In the genomic region with DNA sequence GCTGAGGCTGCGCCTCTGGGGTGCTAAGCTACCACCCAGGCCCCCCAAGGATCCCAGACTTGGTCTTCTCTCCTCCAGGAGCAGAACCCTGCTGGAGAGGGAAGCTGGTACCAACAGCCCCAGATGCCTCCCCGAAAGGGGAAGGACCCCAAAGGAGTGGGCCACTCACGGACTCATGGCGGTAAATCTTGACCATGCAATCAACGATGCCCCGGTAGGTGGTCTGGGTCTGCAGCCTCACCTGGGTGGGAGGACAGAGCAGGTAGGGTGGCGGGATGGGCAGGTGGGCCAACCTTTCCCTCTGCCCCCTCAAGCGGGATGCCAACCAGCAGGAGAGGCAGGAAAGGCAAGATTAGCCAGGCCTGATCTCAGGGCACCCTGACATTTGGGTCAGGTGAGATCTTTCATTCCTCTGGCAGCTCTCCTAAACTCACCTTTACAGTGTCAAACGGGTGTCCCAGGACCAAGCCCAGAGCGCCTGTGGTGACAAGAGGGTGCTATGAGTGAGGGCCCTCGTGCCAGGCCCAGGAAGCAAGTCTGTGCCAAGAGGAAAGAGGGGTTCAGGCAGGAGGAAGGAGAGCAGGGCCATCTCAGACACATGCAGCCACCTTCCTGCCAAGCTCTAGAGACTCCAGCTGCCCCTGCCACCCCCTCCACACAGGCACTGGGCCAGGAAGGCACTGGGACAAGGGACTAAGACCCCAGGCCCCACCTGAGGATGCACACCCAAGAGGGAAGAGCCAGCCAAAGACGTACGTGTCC, we compare ENCODE assay signal across 14 cellular contexts. TPM values are rescaled to one million over a fixed set of nuclear protein-coding genes. Genes with fewer than 3 reads are reported as not detected.
A peak's percentile ranks its signal among the peaks of the same experiment; 100 is the strongest.
DNase-seq lines count a peak whose midpoint lies in the region; ATAC-seq lines count a peak whose summit lies in the region.
"Had no signal": no experiment of that assay in that cellular context is flagged by ENCODE, and none has a peak within 500 bp of the region (broad histone marks: within the 10 kb centered on the region; RNA-seq: fewer than 3 reads in every experiment).

No MANE protein-coding gene starts in this region.

- peaks cover 40% of the 10 kb centered on the region for H3K4me1 Mint-ChIP-seq in activated naive CD4-positive, alpha-beta T cell treated with anti-CD3 and anti-CD28 coated beads, Interleukin-2, amount 10 ng/mL, durations not matched to agents 7 days and 5 days
- peaks cover 32 to 43% (median 40%) of the 10 kb centered on the region in 3 donors for H3K4me1 Mint-ChIP-seq in T-cell
- H3K4me1 Mint-ChIP-seq in stimulated activated effector memory CD8-positive, alpha-beta T cell treated with anti-CD3 and anti-CD28 coated beads, Interleukin-12 subunit alpha, Interleukin-12 subunit beta, amount 100 ng/mL, for 72 hours = peaks cover 41% of the 10 kb centered on the region

- peaks cover 3% of the 10 kb centered on the region for H3K36me3 Mint-ChIP-seq in activated naive CD4-positive, alpha-beta T cell treated with anti-CD3 and anti-CD28 coated beads, Interleukin-2, amount 10 ng/mL, durations not matched to agents 7 days and 5 days
- no peaks in the 10 kb centered on the region for H3K36me3 Mint-ChIP-seq in T-cell
- peaks cover 17% of the 10 kb centered on the region for H3K36me3 Mint-ChIP-seq in stimulated activated effector memory CD8-positive, alpha-beta T cell treated with anti-CD3 and anti-CD28 coated beads, Interleukin-12 subunit alpha, Interleukin-12 subunit beta, amount 100 ng/mL, for 72 hours

- no peaks in the 10 kb centered on the region for H3K27me3 Mint-ChIP-seq in activated naive CD4-positive, alpha-beta T cell treated with anti-CD3 and anti-CD28 coated beads, Interleukin-2, amount 10 ng/mL, durations not matched to agents 7 days and 5 days
- H3K27me3 Mint-ChIP-seq in T-cell = no peaks in the 10 kb centered on the region

- CTCF ChIA-PET in activated naive CD4-positive, alpha-beta T cell treated with anti-CD3 and anti-CD28 coated beads, Interleukin-2, amount 10 ng/mL, durations not matched to agents 7 days and 5 days (lab: Charles Lee) = interaction anchor here (0.8 to 5.4 kb wide), 2 partner anchors 12 to 130 kb away, joined by 4 to 25 read pairs; no protein-coding TSS in a partner anchor
- CTCF ChIA-PET in T-cell (lab: Charles Lee) = interaction anchor here in 1 of 2 donors (0.6 kb wide), 1 partner anchor 223 kb away, joined by 6 read pairs; no protein-coding TSS in a partner anchor

- POLR2A ChIA-PET in T-cell (lab: Charles Lee) = interaction anchor here in 1 of 2 donors (0.5 kb wide), 1 partner anchor 53 kb away, joined by 3 read pairs; no protein-coding TSS in a partner anchor

- H3K9me3 Mint-ChIP-seq in activated naive CD4-positive, alpha-beta T cell treated with anti-CD3 and anti-CD28 coated beads, Interleukin-2, amount 10 ng/mL, durations not matched to agents 7 days and 5 days = no peaks in the 10 kb centered on the region
- H3K9me3 Mint-ChIP-seq in T-cell = no peaks in the 10 kb centered on the region
- H3K9me3 Mint-ChIP-seq in stimulated activated effector memory CD8-positive, alpha-beta T cell treated with anti-CD3 and anti-CD28 coated beads, Interleukin-12 subunit alpha, Interleukin-12 subunit beta, amount 100 ng/mL, for 72 hours = no peaks in the 10 kb centered on the region

- H3K27ac Mint-ChIP-seq in activated naive CD4-positive, alpha-beta T cell treated with anti-CD3 and anti-CD28 coated beads, Interleukin-2, amount 10 ng/mL, durations not matched to agents 7 days and 5 days = peak overlapping the region; percentile 75
- peak overlapping the region; percentile 58 to 100 for H3K27ac Mint-ChIP-seq in T-cell
- peak overlapping the region; percentile 95 for H3K27ac Mint-ChIP-seq in stimulated activated effector memory CD8-positive, alpha-beta T cell treated with anti-CD3 and anti-CD28 coated beads, Interleukin-12 subunit alpha, Interleukin-12 subunit beta, amount 100 ng/mL, for 72 hours

- no peak overlapping the region for H3K4me3 ChIP-seq in esophagus (ENCODE audit: low read depth in 1 of 2, low read length in 2 of 2)
- no peak overlapping the region for H3K4me3 ChIP-seq in H7 (ENCODE audit: insufficient read depth, low read depth, low read length)
- H3K4me3 ChIP-seq: cardiac muscle cell had no signal

- no peaks in the 10 kb centered on the region for H3K36me3 ChIP-seq in esophagus (ENCODE audit: control insufficient read depth in 2 of 2, insufficient read depth in 2 of 2, low read length in 1 of 2)
- H3K36me3 ChIP-seq in H7 (replicated peaks; ENCODE audit: control insufficient read depth, insufficient read depth, low read length) = no peaks in the 10 kb centered on the region
- H3K36me3 ChIP-seq: cardiac muscle cell had no signal

- H3K4me1 ChIP-seq in esophagus (ENCODE audit: control insufficient read depth in 2 of 2, insufficient read depth in 2 of 2, low read length in 1 of 2) = peaks cover 5 to 21% of the 10 kb centered on the region in 2 donors

- DNase-seq in activated naive CD4-positive, alpha-beta T cell treated with anti-CD3 and anti-CD28 coated beads, Interleukin-2, amount 10 ng/mL, durations not matched to agents 7 days and 5 days = no peak
- no peak for DNase-seq in activated naive CD4-positive, alpha-beta T cell (lab: John Stamatoyannopoulos, UW)
- DNase-seq in T-cell (no peak), H7 (no peak)
- no peak for DNase-seq in stimulated activated effector memory CD8-positive, alpha-beta T cell treated with anti-CD3 and anti-CD28 coated beads, Interleukin-12 subunit alpha, Interleukin-12 subunit beta, amount 100 ng/mL, for 72 hours (ENCODE audit: low spot score in 2 of 2)
- DNase-seq: hippocampal formation, NCI-H1930, NCI-H526 treated with DMSO at 0.1 percent for 48 hours, SHP77 had no signal

- H3K27ac ChIP-seq in esophagus (ENCODE audit: low read depth in 2 of 2, low read length in 1 of 2) = peak overlapping the region; percentile 8 to 53

- no peaks in the 10 kb centered on the region for H3K9me3 ChIP-seq in esophagus (ENCODE audit: control insufficient read depth in 2 of 2, insufficient read depth in 1 of 2, low read depth in 1 of 2, low read length in 1 of 2)

- WGBS in esophagus, 2 donors = 79 to 87% methylated on average over 13 of the region's 13 CpGs

- ATAC-seq in T-cell (replicated peaks in 1 of 4) = no peak
- ATAC-seq in stimulated activated effector memory CD8-positive, alpha-beta T cell treated with anti-CD3 and anti-CD28 coated beads, Interleukin-12 subunit alpha, Interleukin-12 subunit beta, amount 100 ng/mL, for 72 hours = no peak
- no peak for ATAC-seq in GM19463 (IDR thresholded peaks at IDR 0.05; ENCODE audit: unreplicated experiment)
- no peak for ATAC-seq in HG03139 (IDR thresholded peaks at IDR 0.05; ENCODE audit: unreplicated experiment)
- ATAC-seq: GM12878 had no signal

- peak overlapping the region; percentile 31 for H3K4me3 Mint-ChIP-seq in activated naive CD4-positive, alpha-beta T cell treated with anti-CD3 and anti-CD28 coated beads, Interleukin-2, amount 10 ng/mL, durations not matched to agents 7 days and 5 days
- H3K4me3 Mint-ChIP-seq in T-cell = peak overlapping the region in 2 of 3 donors; percentile 17 to 96
- peak overlapping the region; percentile 92 for H3K4me3 Mint-ChIP-seq in stimulated activated effector memory CD8-positive, alpha-beta T cell treated with anti-CD3 and anti-CD28 coated beads, Interleukin-12 subunit alpha, Interleukin-12 subunit beta, amount 100 ng/mL, for 72 hours

- no peaks in the 10 kb centered on the region for H3K27me3 ChIP-seq in esophagus (ENCODE audit: control insufficient read depth in 1 of 2, insufficient read depth in 2 of 2, low read length in 2 of 2)
- H3K27me3 ChIP-seq in H7 (ENCODE audit: control insufficient read depth, insufficient read depth, low read length) = no peaks in the 10 kb centered on the region
- H3K27me3 ChIP-seq: cardiac muscle cell had no signal

RNA-seq across cellular contexts. Expression of a gene that starts 2.6 kb away (rescaled TPM):
- total RNA-seq in T-cell = 10 to 100 TPM; 18.7 to 72.2 (median 22.6) TPM
- polyA plus RNA-seq in esophagus = 1 to 10 TPM; 2.4 to 6.0 TPM
- total RNA-seq in H7 (2014; rRNA removed; shearing (Covaris generic)) = 0.73 and 0.81 TPM in 2 replicates

RNA-seq across cellular contexts. Expression of a gene that starts 6.6 kb away (rescaled TPM):
- 10 to 100 TPM; 35.6 to 79.1 (median 77.8) TPM for total RNA-seq in T-cell
- 10 to 100 TPM; 25.2 to 27.8 TPM for polyA plus RNA-seq in esophagus
- total RNA-seq in H7 (2014; rRNA removed; shearing (Covaris generic)) = 24.5 and 37.1 TPM in 2 replicates

RNA-seq across cellular contexts. Expression of a gene that starts 25.3 kb away (rescaled TPM):
- 1 to 10 TPM in 2 of 5 donors, under 1 TPM in 3; 0.48 to 1.3 (median 0.92) TPM for total RNA-seq in T-cell
- under 1 TPM; 0.10 to 0.16 TPM for polyA plus RNA-seq in esophagus
- 0.35 and 0.70 TPM in 2 replicates for total RNA-seq in H7 (2014; rRNA removed; shearing (Covaris generic))

RNA-seq across cellular contexts. Expression of a gene that starts 42.7 kb away (rescaled TPM):
- 1,000 to 10,000 TPM in 1 of 5 donors, 100 to 1,000 TPM in 4; 368 to 1,017 (median 906) TPM for total RNA-seq in T-cell
- 1,000 to 10,000 TPM in 1 of 2 donors, 100 to 1,000 TPM in 1; 536 to 1,203 TPM for polyA plus RNA-seq in esophagus
- total RNA-seq in H7 (2014; rRNA removed; shearing (Covaris generic)) = 6.4 and 10.6 TPM in 2 replicates

RNA-seq across cellular contexts. Expression of a gene that starts 46.2 kb away (rescaled TPM):
- 10 to 100 TPM; 57.9 to 95.4 (median 91.7) TPM for total RNA-seq in T-cell
- polyA plus RNA-seq in esophagus = 10 to 100 TPM; 12.2 to 17.4 TPM
- 65.2 and 69.2 TPM in 2 replicates for total RNA-seq in H7 (2014; rRNA removed; shearing (Covaris generic))

Comparison
In these comparisons a context has a peak if more than half of its experiments do, and no peak if none do; other contexts are left out.
1. H3K4me3 Mint-ChIP-seq: peak in every context shown above with its lines; median percentile 92 in stimulated activated effector memory CD8-positive, alpha-beta T cell treated with anti-CD3 and anti-CD28 coated beads, Interleukin-12 subunit alpha, Interleukin-12 subunit beta, amount 100 ng/mL, for 72 hours; 56 in T-cell; 31 in activated naive CD4-positive, alpha-beta T cell treated with anti-CD3 and anti-CD28 coated beads, Interleukin-2, amount 10 ng/mL, durations not matched to agents 7 days and 5 days.
2. RNA of a gene that starts 2.6 kb away (total RNA-seq): 18.7 to 72.2 TPM in T-cell; 0.73 to 0.81 TPM in H7; every median in the first group is over 10 times any median in the second.
3. Peak in every context shown above with its lines, with median percentiles within 50 percentile points of each other: H3K27ac Mint-ChIP-seq.